ENCODE assay signal across 20 cellular contexts in genomic region chr2:205872716-205873115, GRCh38.
"Had no signal": no experiment of that assay in that cellular context is flagged by ENCODE, and none has a peak within 500 bp of the region (broad histone marks: within the 10 kb centered on the region; RNA-seq: fewer than 3 reads in every experiment).

No MANE protein-coding gene starts in this region.

- H3K4me1 ChIP-seq: psoas muscle, right lobe of liver, spleen, testis, transverse colon had no signal

- H3K27ac ChIP-seq: dorsolateral prefrontal cortex, heart right ventricle, neutrophil, psoas muscle, right lobe of liver, spleen, testis, transverse colon had no signal

- ATAC-seq: heart right ventricle; mucosa of descending colon; naive thymus-derived CD8-positive, alpha-beta T cell; psoas muscle; stimulated activated memory B cell treated with anti-CD40 and anti-IgM and Interleukin-4, amounts not matched to agents 10 μg/mL and 1 μg/mL and 100 μg/mL, for 72 hours had no signal

- H3K27me3 ChIP-seq: heart right ventricle, neutrophil, right lobe of liver, testis, transverse colon had no signal

- H3K4me3 ChIP-seq: dorsolateral prefrontal cortex, heart right ventricle, mucosa of descending colon, psoas muscle, right lobe of liver, spleen, testis, transverse colon had no signal

- H3K36me3 ChIP-seq: heart right ventricle, neutrophil, right lobe of liver, spleen, transverse colon had no signal

- H3K9me3 ChIP-seq: heart right ventricle, mucosa of descending colon, neutrophil, psoas muscle, right lobe of liver, testis, transverse colon had no signal

- DNase-seq: cortex of kidney; dorsolateral prefrontal cortex; effector CD8-positive, alpha-beta T cell; heart right ventricle; hypothalamus; islet precursor cell; mammary epithelial cell; mucosa of descending colon; naive thymus-derived CD8-positive, alpha-beta T cell; psoas muscle; retina; right lobe of liver; spleen; stimulated activated CD4-positive, alpha-beta T cell treated with anti-CD3 and anti-CD28 coated beads, Interleukin-15, amount 100 ng/mL, for 24 hours; stimulated activated CD4-positive, alpha-beta T cell treated with anti-CD3 and anti-CD28 coated beads, Interleukin-1b, Interleukin-23, amount 100 ng/mL, for 48 hours; stimulated activated CD4-positive, alpha-beta T cell treated with anti-CD3 and anti-CD28 coated beads, Interleukin-4, amount 100 ng/mL, for 24 hours; testis; transverse colon had no signal
